Comparison of ENCODE assay signal across 32 cellular contexts in the genomic region with DNA sequence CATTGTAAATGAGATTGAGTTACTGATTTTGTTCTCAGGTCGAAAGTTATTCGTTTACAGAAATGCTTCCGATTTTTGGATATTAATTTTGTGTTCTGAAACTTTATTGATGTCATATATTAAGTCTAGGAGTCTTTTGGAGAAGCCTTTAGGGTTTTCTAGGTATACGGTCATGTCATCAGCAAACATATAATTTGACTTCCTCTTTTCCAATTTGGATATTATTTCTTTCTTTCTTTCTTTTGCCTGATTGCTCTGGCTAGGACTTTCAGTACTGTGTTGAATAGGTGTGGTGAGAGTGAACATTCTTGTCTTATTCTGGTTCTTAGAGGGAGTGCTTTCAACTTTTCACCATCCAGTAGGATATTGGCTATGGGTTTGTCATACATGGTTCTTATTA. TPM values are rescaled to one million over a fixed set of nuclear protein-coding genes. Genes with fewer than 3 reads are reported as not detected.
A peak's percentile ranks its signal among the peaks of the same experiment; 100 is the strongest.
DNase-seq lines count a peak whose midpoint lies in the region; ATAC-seq, FAIRE-seq and TF ChIP-seq lines count a peak whose summit lies in the region.
"Had no signal": no experiment of that assay in that cellular context is flagged by ENCODE, and none has a peak within 500 bp of the region (broad histone marks: within the 10 kb centered on the region; RNA-seq: fewer than 3 reads in every experiment).

No MANE protein-coding gene starts in this region.

- no peak for TF ChIP-seq RAD21 in K562 (CRISPR knock-in tag; conservative IDR thresholded peaks at IDR 0.05 in 1 of 2, IDR thresholded peaks at IDR 0.05 in 1 of 2)

- no peaks in the 10 kb centered on the region for H3K36me3 ChIP-seq in K562 (ENCODE audit: control insufficient read depth, insufficient read depth, low read length)
- H3K36me3 ChIP-seq: BE2C; BLaER1; BLaER1 treated with 17β-estradiol and CSF1 and Interleukin-3, amounts not matched to agents 10 nM and 100 nM had no signal

- no peaks in the 10 kb centered on the region for H3K36me3 Mint-ChIP-seq in neural crest cell (ENCODE audit: low read depth)
- H3K36me3 Mint-ChIP-seq: CD14-positive monocyte; CD4-positive, alpha-beta memory T cell; CD4-positive, CD25-positive, alpha-beta regulatory T cell; CD8-positive, alpha-beta T cell had no signal

- peaks cover 5% of the 10 kb centered on the region for H3K9me3 Mint-ChIP-seq in neural crest cell

- TF ChIP-seq EP300 in K562 (IDR thresholded peaks at IDR 0.05; ENCODE audit: low read length) = no peak

- ATAC-seq in K562 = no peak
- ATAC-seq in GM18498 (IDR thresholded peaks at IDR 0.05; ENCODE audit: unreplicated experiment) = no peak
- ATAC-seq: A549; CD8-positive, alpha-beta T cell had no signal

- no peaks in the 10 kb centered on the region for H3K9me1 ChIP-seq in K562 (ENCODE audit: control insufficient read depth, insufficient read depth, low read length)

- H3K27me3 ChIP-seq in K562 (ENCODE audit: control insufficient read depth in 2 of 2, insufficient read depth in 2 of 2, low read length in 2 of 2) = no peaks in the 10 kb centered on the region
- H3K27me3 ChIP-seq: BE2C; BLaER1; BLaER1 treated with 17β-estradiol and CSF1 and Interleukin-3, amounts not matched to agents 10 nM and 100 nM had no signal

- H3K4me1 ChIP-seq in K562 (replicated peaks in 1 of 2; ENCODE audit: control insufficient read depth in 2 of 2, insufficient read depth in 2 of 2, low read length in 2 of 2) = peaks cover 0 to 4% of the 10 kb centered on the region in 2 experiments; a peak in 1 of 5 replicates
- H3K4me1 ChIP-seq: BLaER1 had no signal

- DNase-seq in K562 (ENCODE audit: extremely low read depth in 1 of 4, low spot score in 3 of 4) (no peak), neural crest cell (ENCODE audit: low read depth, low spot score) (no peak), GM13976 (ENCODE audit: low spot score) (no peak)
- DNase-seq: 8988T; ACHN; AML-193; BE2C; C1 segment of cervical spinal cord; Caco-2; Calu3; CD4-positive, alpha-beta memory T cell; CD4-positive, alpha-beta T cell; CD4-positive, CD25-positive, alpha-beta regulatory T cell; CD8-positive, alpha-beta memory T cell; CD8-positive, alpha-beta T cell; COR-L47; DMS 273 treated with DMSO at 0.1 percent for 48 hours; DMS153; DMS53; DMS79; DMS79 treated with DMSO at 0.1 percent for 48 hours; DND-41; EL had no signal

- WGBS in K562 (ENCODE audit: insufficient coverage, low coverage, missing lambda C conversion rate) = 40% methylated on average over 4 of the region's 4 CpGs

- H3K4me3 Mint-ChIP-seq in neural crest cell = no peak overlapping the region
- H3K4me3 Mint-ChIP-seq: B cell; CD14-positive monocyte; CD4-positive, alpha-beta memory T cell; CD4-positive, alpha-beta T cell; CD4-positive, CD25-positive, alpha-beta regulatory T cell; CD8-positive, alpha-beta memory T cell; CD8-positive, alpha-beta T cell had no signal

- no peak overlapping the region for H3K27ac ChIP-seq in K562 (ENCODE audit: extremely low read depth, low read depth, low read length)
- H3K27ac ChIP-seq: 22Rv1; A549; BLaER1; BLaER1 treated with 17β-estradiol and CSF1 and Interleukin-3, amounts not matched to agents 10 nM and 100 nM; C4-2B had no signal

- H4K20me1 ChIP-seq in K562 (replicated peaks; ENCODE audit: control insufficient read depth, insufficient read depth, low read length) = no peaks in the 10 kb centered on the region
- H4K20me1 ChIP-seq: BLaER1; BLaER1 treated with 17β-estradiol and CSF1 and Interleukin-3, amounts not matched to agents 10 nM and 100 nM had no signal

- no TSS peak for BruUV-seq in K562 (replicated peaks; lab: Mats Ljungman, UMichigan)

- no peaks in the 10 kb centered on the region for H3K79me2 ChIP-seq in K562 (ENCODE audit: control insufficient read depth, insufficient read depth, low read length)

- H3K4me2 ChIP-seq in K562 (ENCODE audit: insufficient read depth, low read length) = no peak overlapping the region
- H3K4me2 ChIP-seq: A549; BLaER1; BLaER1 treated with 17β-estradiol and CSF1 and Interleukin-3, amounts not matched to agents 10 nM and 100 nM had no signal

- TF ChIP-seq CTCF in K562 (IDR thresholded peaks at IDR 0.05 in 2 of 3, conservative IDR thresholded peaks at IDR 0.05 in 1 of 3; ENCODE audit: insufficient read depth in 2 of 3, low read depth in 1 of 3, low read length in 3 of 3) (no peak), neural crest cell (conservative IDR thresholded peaks at IDR 0.05) (no peak), GM13976 (IDR thresholded peaks at IDR 0.05; ENCODE audit: borderline replicate concordance, control extremely low read depth, extremely low read depth, insufficient read depth, missing control alignments) (no peak)

- no peak for TF ChIP-seq POLR2A in K562 (conservative IDR thresholded peaks at IDR 0.05)

- H3K9ac ChIP-seq in K562 (ENCODE audit: insufficient read depth in 1 of 2, low read depth in 2 of 2, low read length in 2 of 2) = no peak overlapping the region
- H3K9ac ChIP-seq: BLaER1; BLaER1 treated with 17β-estradiol and CSF1 and Interleukin-3, amounts not matched to agents 10 nM and 100 nM had no signal

- POLR2A ChIA-PET in K562 (lab: Yijun Ruan, JAX) = no interaction called here

- peak overlapping the region; percentile 90 for H3K27ac Mint-ChIP-seq in neural crest cell (ENCODE audit: unreplicated experiment)
- H3K27ac Mint-ChIP-seq: B cell; CD14-positive monocyte; CD4-positive, alpha-beta memory T cell; CD4-positive, alpha-beta T cell; CD4-positive, CD25-positive, alpha-beta regulatory T cell; CD8-positive, alpha-beta T cell had no signal

- H3K4me1 Mint-ChIP-seq in neural crest cell = no peaks in the 10 kb centered on the region
- H3K4me1 Mint-ChIP-seq: B cell; CD4-positive, alpha-beta memory T cell; CD4-positive, CD25-positive, alpha-beta regulatory T cell; CD8-positive, alpha-beta memory T cell had no signal

- no peak for FAIRE-seq in K562 (lab: Jason Lieb, UNC)
- FAIRE-seq: A204.1, A549 had no signal

- CTCF ChIA-PET in K562 (lab: Yijun Ruan, JAX; ENCODE audit: low intra/inter-chr PET ratio) = no interaction called here

- no peak overlapping the region for H3K4me3 ChIP-seq in K562
- H3K4me3 ChIP-seq: A549; BLaER1; BLaER1 treated with 17β-estradiol and CSF1 and Interleukin-3, amounts not matched to agents 10 nM and 100 nM had no signal

- no peak overlapping the region for H2AFZ ChIP-seq in K562 (ENCODE audit: low read depth, low read length)

- intact Hi-C loops in K562 (cut with micrococcal nuclease) = no loop called here

- H3K9me3 ChIP-seq in K562 (replicated peaks; ENCODE audit: control insufficient read depth, insufficient read depth, low read depth, low read length) = no peaks in the 10 kb centered on the region
- H3K9me3 ChIP-seq: BE2C, BLaER1, Caco-2 had no signal

- in situ Hi-C loops in K562 (cut with MboI) = no loop called here
- in situ Hi-C loops in GM13976 (cut with MboI; ENCODE audit: low sequenced_read_pairs, unreplicated experiment) = no loop called here

- H3K27me3 Mint-ChIP-seq in neural crest cell (ENCODE audit: low read depth) = no peaks in the 10 kb centered on the region

RNA-seq across cellular contexts. Expression of a gene that starts 35.4 kb away (rescaled TPM):
- 262 and 263 TPM in 2 replicates for total RNA-seq in K562 (2011; cell fraction: chromatin; rRNA removed; ENCODE audit: low replicate concordance)
- 100 and 103 TPM in 2 replicates for total RNA-seq in K562 (2011; cell fraction: nucleolus; rRNA removed)
- 170 and 292 TPM in 2 replicates for total RNA-seq in K562 (2011; cell fraction: nucleoplasm; rRNA removed)
- total RNA-seq in K562 (2014; rRNA removed) (36.9 and 48.3 TPM in 2 replicates), K562 (2014; rRNA removed; fragmentation: Illumina TruSeq; extraction: Trizol) (79.8 and 82.1 TPM in 2 replicates), K562 (2015; rRNA removed; fragmentation: Illumina TruSeq; extraction: Trizol) (58.5 and 62.5 TPM in 2 replicates), K562 (2021) (89.9 and 97.5 TPM in 2 replicates), neural crest cell (71.0 and 72.5 TPM in 2 replicates)
- polyA plus RNA-seq in K562 (2011; rRNA removed) (100 and 126 TPM in 2 replicates), K562 (2014; fragmentation: Illumina TruSeq; extraction: Trizol) (117 and 127 TPM in 2 replicates), K562 (2014; fragmentation: Nextera tagmentation; extraction: Ambion mirVana) (10 to 100 TPM; 42.2 to 55.8 TPM), K562 (2014; rRNA removed) (39.0 and 47.9 TPM in 2 replicates)
- polyA plus RNA-seq in K562 (2011; cell fraction: cytosol; rRNA removed) = 84.4 and 144 TPM in 2 replicates
- polyA plus RNA-seq in K562 (2011; cell fraction: nucleus; rRNA removed) = 60.0 and 82.0 TPM in 2 replicates
- 42.7 and 55.2 TPM in 2 replicates for polyA plus RNA-seq in K562 (2012)
- polyA minus RNA-seq in K562 (2011; rRNA and poly(A)+ RNA removed) = 213 and 326 TPM in 2 replicates
- 60.9 and 98.0 TPM in 2 replicates for polyA minus RNA-seq in K562 (2011; cell fraction: cytosol; rRNA and poly(A)+ RNA removed)
- polyA minus RNA-seq in K562 (2011; cell fraction: nucleus; rRNA and poly(A)+ RNA removed) = 172 and 173 TPM in 2 replicates
